Comparison of ENCODE assay signal across 8 cellular contexts in genomic region chr22:25777870-25778269, GRCh38. TPM values are rescaled to one million over a fixed set of nuclear protein-coding genes. Genes with fewer than 3 reads are reported as not detected.
A peak's percentile ranks its signal among the peaks of the same experiment; 100 is the strongest.
DNase-seq lines count a peak whose midpoint lies in the region; ATAC-seq and TF ChIP-seq lines count a peak whose summit lies in the region.

No MANE protein-coding gene starts in this region.

- no peaks in the 10 kb centered on the region for H3K27me3 ChIP-seq in neural progenitor cell
- no peaks in the 10 kb centered on the region for H3K27me3 ChIP-seq in CD4-positive, alpha-beta memory T cell (ENCODE audit: insufficient read depth, low read length)

- TF ChIP-seq CTCF in brain (conservative IDR thresholded peaks at IDR 0.05) (peak; percentile 40 to 57), neural progenitor cell (IDR thresholded peaks at IDR 0.05) (peak; percentile 43)

- peaks cover 0 to 3% (median 0%) of the 10 kb centered on the region in 5 experiments for H3K9me3 Mint-ChIP-seq in brain
- no peaks in the 10 kb centered on the region for H3K9me3 Mint-ChIP-seq in neural progenitor cell
- H3K9me3 Mint-ChIP-seq in CD4-positive, alpha-beta memory T cell: no peaks in the 10 kb centered on the region

- H3K9ac ChIP-seq in neural progenitor cell: no peak overlapping the region

- no peaks in the 10 kb centered on the region for H3K9me3 ChIP-seq in neural progenitor cell (ENCODE audit: low read depth)
- no peaks in the 10 kb centered on the region for H3K9me3 ChIP-seq in CD4-positive, alpha-beta memory T cell (ENCODE audit: control insufficient read depth in 1 of 2, low read length in 2 of 2)

- H3F3A ChIP-seq in neural progenitor cell (ENCODE audit: low read depth): no peaks in the 10 kb centered on the region

- peaks cover 4% of the 10 kb centered on the region for H3K36me3 Mint-ChIP-seq in brain
- no peaks in the 10 kb centered on the region for H3K36me3 Mint-ChIP-seq in neural progenitor cell
- no peaks in the 10 kb centered on the region for H3K36me3 Mint-ChIP-seq in CD4-positive, alpha-beta memory T cell

- in situ Hi-C loops in G401 (cut with HindIII; ENCODE audit: low sequenced_read_pairs): loop anchor here (10.0 kb wide), 1 partner anchor 547 kb away; no protein-coding TSS in a partner anchor

- H3K4me1 Mint-ChIP-seq in brain (peaks cover 16% of the 10 kb centered on the region), neural progenitor cell (peaks cover 8% of the 10 kb centered on the region)
- H3K4me1 Mint-ChIP-seq in CD4-positive, alpha-beta memory T cell: peaks cover 2 to 3% (median 2%) of the 10 kb centered on the region in 4 donors

- no peak overlapping the region for H2AFZ ChIP-seq in neural progenitor cell (replicated peaks)

- CTCF ChIA-PET in CD4-positive, alpha-beta memory T cell (lab: Charles Lee; ENCODE audit: partially characterized antibody): no interaction called here

- no peak overlapping the region for H3K4me3 ChIP-seq in neural progenitor cell
- H3K4me3 ChIP-seq in CD4-positive, alpha-beta memory T cell (ENCODE audit: low read length in 2 of 2): no peak overlapping the region

- H3K27me3 Mint-ChIP-seq in brain (peaks cover 16% of the 10 kb centered on the region), neural progenitor cell (ENCODE audit: insufficient read depth, low read depth) (no peaks in the 10 kb centered on the region)
- peaks cover 0 to 5% of the 10 kb centered on the region in 2 donors for H3K27me3 Mint-ChIP-seq in CD4-positive, alpha-beta memory T cell

- H3K36me3 ChIP-seq in neural progenitor cell: no peaks in the 10 kb centered on the region
- H3K36me3 ChIP-seq in CD4-positive, alpha-beta memory T cell (ENCODE audit: insufficient read depth, low read length): no peaks in the 10 kb centered on the region

- peak overlapping the region in 2 of 5 experiments; percentile 20 to 24 for H3K27ac Mint-ChIP-seq in brain
- no peak overlapping the region for H3K27ac Mint-ChIP-seq in neural progenitor cell
- no peak overlapping the region for H3K27ac Mint-ChIP-seq in CD4-positive, alpha-beta memory T cell

- intact Hi-C loops in CD4-positive, alpha-beta memory T cell (cut with micrococcal nuclease): loop anchor here (10.0 kb wide), 1 partner anchor 543 kb away; no protein-coding TSS in a partner anchor

- no peaks in the 10 kb centered on the region for H3K79me2 ChIP-seq in neural progenitor cell (ENCODE audit: low read depth)

- H4K20me1 ChIP-seq in neural progenitor cell (ENCODE audit: low read depth): no peaks in the 10 kb centered on the region

- H3K27ac ChIP-seq in neural progenitor cell: no peak overlapping the region
- H3K27ac ChIP-seq in CD4-positive, alpha-beta memory T cell (ENCODE audit: low read depth, low read length): no peak overlapping the region

- no peak overlapping the region for H3K4me3 Mint-ChIP-seq in brain
- no peak overlapping the region for H3K4me3 Mint-ChIP-seq in neural progenitor cell
- H3K4me3 Mint-ChIP-seq in CD4-positive, alpha-beta memory T cell: no peak overlapping the region

- POLR2A ChIA-PET in CD4-positive, alpha-beta memory T cell (lab: Charles Lee; ENCODE audit: partially characterized antibody): no interaction called here

- H3K4me1 ChIP-seq in neural progenitor cell: no peaks in the 10 kb centered on the region
- H3K4me1 ChIP-seq in CD4-positive, alpha-beta memory T cell (ENCODE audit: insufficient read depth, low read length): peaks cover 2% of the 10 kb centered on the region

- peak; percentile 58 for DNase-seq in 8988T
- DNase-seq in G401 (ENCODE audit: low spot score): peak; percentile 73
- DNase-seq in NCI-H1930 (lab: John Stamatoyannopoulos, UW): peak; percentile 13 to 26
- DNase-seq in neural progenitor cell (ENCODE audit: low spot score): peak; percentile 45
- no peak for DNase-seq in CD4-positive, alpha-beta memory T cell

- H3K4me2 ChIP-seq in neural progenitor cell: no peak overlapping the region

- no peak for ATAC-seq in HG02623 (IDR thresholded peaks at IDR 0.05; ENCODE audit: unreplicated experiment)
- no peak for ATAC-seq in HG02852 (IDR thresholded peaks at IDR 0.05; ENCODE audit: unreplicated experiment)

RNA-seq across cellular contexts. Expression of gene MYO18B, which starts 35.9 kb away (rescaled TPM):
- total RNA-seq in G401 (2014; rRNA removed; shearing (Covaris generic)): not detected in 2 replicates
- 2.6 TPM for polyA plus RNA-seq in brain (ENCODE audit: insufficient read depth, low read depth, low replicate concordance)
- 0.09 TPM in 1 of 2 replicates, not detected in the other for total RNA-seq in neural progenitor cell (ENCODE audit: low replicate concordance)
- total RNA-seq in CD4-positive, alpha-beta memory T cell: under 1 TPM; 0.19 to 0.26 TPM
- under 1 TPM in 1 of 2 donors, not detected in 1; 0.02 TPM for polyA plus RNA-seq in CD4-positive, alpha-beta memory T cell

Comparison
In these comparisons a context has a peak if more than half of its experiments do, and no peak if none do; other contexts are left out.
1. DNase-seq: peak in 8988T (single experiment), G401 (single experiment), NCI-H1930 (2 of 2) and neural progenitor cell (single experiment); none in CD4-positive, alpha-beta memory T cell (0 of 5).